19 cellular contexts compared by ENCODE assay signal in genomic region chr22:33240901-33241300, GRCh38.
DNase-seq lines count a peak whose midpoint lies in the region; ATAC-seq and TF ChIP-seq lines count a peak whose summit lies in the region.
"Had no signal": no experiment of that assay in that cellular context is flagged by ENCODE, and none has a peak within 500 bp of the region (broad histone marks: within the 10 kb centered on the region; RNA-seq: fewer than 3 reads in every experiment).

No MANE protein-coding gene starts in this region.

- H3K27ac Mint-ChIP-seq in naive thymus-derived CD4-positive, alpha-beta T cell: no peak overlapping the region

- H3K4me1 Mint-ChIP-seq in naive thymus-derived CD4-positive, alpha-beta T cell: no peaks in the 10 kb centered on the region
- H3K4me1 Mint-ChIP-seq: CD14-positive monocyte had no signal

- intact Hi-C loops in OCI-LY7 (cut with micrococcal nuclease; ENCODE audit: unreplicated experiment): no loop called here
- intact Hi-C loops in naive thymus-derived CD4-positive, alpha-beta T cell (cut with micrococcal nuclease): no loop called here

- H3K27me3 ChIP-seq in GM06990 (replicated peaks; ENCODE audit: control insufficient read depth, insufficient read depth, low read length): no peaks in the 10 kb centered on the region
- no peaks in the 10 kb centered on the region for H3K27me3 ChIP-seq in naive thymus-derived CD4-positive, alpha-beta T cell (ENCODE audit: control insufficient read depth in 2 of 2, insufficient read depth in 2 of 2, low read length in 2 of 2)

- H3K4me3 ChIP-seq in GM06990 (replicated peaks; ENCODE audit: low read depth, low read length): no peak overlapping the region
- no peak overlapping the region for H3K4me3 ChIP-seq in OCI-LY7 (ENCODE audit: low read depth, low read length, poor library complexity, severe bottlenecking)
- H3K4me3 ChIP-seq in fibroblast of mammary gland (ENCODE audit: control insufficient read depth, low read depth, low read length): no peak overlapping the region
- H3K4me3 ChIP-seq in naive thymus-derived CD4-positive, alpha-beta T cell (ENCODE audit: low read length): no peak overlapping the region
- H3K4me3 ChIP-seq: A549, SJSA1 had no signal

- H3K36me3 Mint-ChIP-seq in naive thymus-derived CD4-positive, alpha-beta T cell: no peaks in the 10 kb centered on the region
- H3K36me3 Mint-ChIP-seq: CD14-positive monocyte had no signal

- no peak for TF ChIP-seq CTCF in GM06990 (IDR thresholded peaks at IDR 0.05; ENCODE audit: insufficient read depth, low read length, poor library complexity, severe bottlenecking)
- no peak for TF ChIP-seq CTCF in OCI-LY7 (conservative IDR thresholded peaks at IDR 0.05; ENCODE audit: low read length)
- no peak for TF ChIP-seq CTCF in fibroblast of mammary gland (conservative IDR thresholded peaks at IDR 0.05; ENCODE audit: control insufficient read depth, insufficient read depth, low read depth, low read length)

- POLR2A ChIA-PET in OCI-LY7 (lab: Charles Lee): interaction anchor here (0.6 to 1.1 kb wide), 4 partner anchors 10 to 55 kb away, joined by 3 read pairs; no protein-coding TSS in a partner anchor
- POLR2A ChIA-PET in naive thymus-derived CD4-positive, alpha-beta T cell (lab: Charles Lee): no interaction called here

- CTCF ChIA-PET in OCI-LY7 (lab: Charles Lee; ENCODE audit: unreplicated experiment): interaction anchor here (1.5 kb wide), 1 partner anchor 30 kb away, joined by 3 read pairs; no protein-coding TSS in a partner anchor
- CTCF ChIA-PET in naive thymus-derived CD4-positive, alpha-beta T cell (lab: Charles Lee): no interaction called here

- H4K20me1 ChIP-seq in OCI-LY7 (ENCODE audit: insufficient read depth, low read length): no peaks in the 10 kb centered on the region

- H3K9me3 ChIP-seq in OCI-LY7 (ENCODE audit: low read length): peaks cover 38% of the 10 kb centered on the region; the same call in 1 of the 2 replicates
- no peaks in the 10 kb centered on the region for H3K9me3 ChIP-seq in naive thymus-derived CD4-positive, alpha-beta T cell (ENCODE audit: control insufficient read depth in 2 of 3, low read length in 3 of 3)
- H3K9me3 ChIP-seq: A549, SJSA1 had no signal

- H3K27ac ChIP-seq in OCI-LY7 (ENCODE audit: low read depth, low read length, poor library complexity, severe bottlenecking): peak overlapping the region; percentile 23
- no peak overlapping the region for H3K27ac ChIP-seq in naive thymus-derived CD4-positive, alpha-beta T cell (ENCODE audit: low read depth, low read length)
- H3K27ac ChIP-seq: A549, KMS-11, SJSA1 had no signal

- peak overlapping the region; percentile 89 for H2AFZ ChIP-seq in OCI-LY7 (ENCODE audit: low read length)

- no peaks in the 10 kb centered on the region for H3K36me3 ChIP-seq in GM06990 (ENCODE audit: control insufficient read depth, insufficient read depth, low read length)
- H3K36me3 ChIP-seq in OCI-LY7 (ENCODE audit: insufficient read depth, low read length): peaks cover 3% of the 10 kb centered on the region; the same call in 1 of the 2 replicates
- no peaks in the 10 kb centered on the region for H3K36me3 ChIP-seq in naive thymus-derived CD4-positive, alpha-beta T cell (ENCODE audit: control insufficient read depth in 2 of 3, insufficient read depth in 3 of 3, low read length in 3 of 3)
- H3K36me3 ChIP-seq: SJSA1 had no signal

- peak overlapping the region; percentile 27; the same call in 1 of the 2 replicates for H3K4me2 ChIP-seq in OCI-LY7 (ENCODE audit: low read length)
- H3K4me2 ChIP-seq: A549, KMS-11 had no signal

- DNase-seq in AG08395 (ENCODE audit: low spot score): peak; percentile 56
- peak; percentile 35 for DNase-seq in GM06990 (ENCODE audit: extremely low read depth, insufficient read length)
- peak; percentile 62 for DNase-seq in OCI-LY7 (ENCODE audit: low spot score)
- peak; percentile 40 for DNase-seq in fibroblast of mammary gland (ENCODE audit: low read depth)
- no peak for DNase-seq in COR-L47 (lab: John Stamatoyannopoulos, UW)
- no peak for DNase-seq in naive thymus-derived CD4-positive, alpha-beta T cell
- DNase-seq in T-helper 9 cell: no peak
- DNase-seq: AML-193, DMS153, HCEC 1CT, NCI-H1105 treated with DMSO at 0.1 percent for 48 hours, NCI-H187, NCI-H446, PC-3, SW 1271 had no signal

- peaks cover 0 to 19% (median 16%) of the 10 kb centered on the region in 5 donors for H3K27me3 Mint-ChIP-seq in naive thymus-derived CD4-positive, alpha-beta T cell

- H3K4me1 ChIP-seq in OCI-LY7 (ENCODE audit: insufficient read depth, low read length, poor library complexity, severe bottlenecking): peaks cover 46% of the 10 kb centered on the region
- H3K4me1 ChIP-seq in naive thymus-derived CD4-positive, alpha-beta T cell (ENCODE audit: control insufficient read depth in 2 of 2, insufficient read depth in 2 of 2, low read length in 2 of 2): no peaks in the 10 kb centered on the region
- H3K4me1 ChIP-seq: A549, SJSA1 had no signal

- H3K9me2 ChIP-seq in OCI-LY7 (ENCODE audit: insufficient read depth, low read length): no peaks in the 10 kb centered on the region

- H3K4me3 Mint-ChIP-seq in naive thymus-derived CD4-positive, alpha-beta T cell: no peak overlapping the region
- H3K4me3 Mint-ChIP-seq: CD14-positive monocyte had no signal

- H3K9me3 Mint-ChIP-seq in naive thymus-derived CD4-positive, alpha-beta T cell: peaks cover 0 to 9% (median 0%) of the 10 kb centered on the region in 11 donors

- ATAC-seq in naive thymus-derived CD4-positive, alpha-beta T cell: no peak
- ATAC-seq: A549, PC-3 had no signal

- no peaks in the 10 kb centered on the region for H3K79me2 ChIP-seq in OCI-LY7 (ENCODE audit: insufficient read depth, low read depth, low read length)

- no TSS peak for BruUV-seq in OCI-LY7 (replicated peaks; lab: Mats Ljungman, UMichigan)

Comparison
In these comparisons a context has a peak if more than half of its experiments do, and no peak if none do; other contexts are left out.
1. DNase-seq: peak in AG08395 (single experiment), GM06990 (single experiment), OCI-LY7 (single experiment) and fibroblast of mammary gland (single experiment); none in COR-L47 (single experiment), naive thymus-derived CD4-positive, alpha-beta T cell (0 of 9) and T-helper 9 cell (single experiment).